12 cellular contexts compared by ENCODE assay signal in the genomic region with DNA sequence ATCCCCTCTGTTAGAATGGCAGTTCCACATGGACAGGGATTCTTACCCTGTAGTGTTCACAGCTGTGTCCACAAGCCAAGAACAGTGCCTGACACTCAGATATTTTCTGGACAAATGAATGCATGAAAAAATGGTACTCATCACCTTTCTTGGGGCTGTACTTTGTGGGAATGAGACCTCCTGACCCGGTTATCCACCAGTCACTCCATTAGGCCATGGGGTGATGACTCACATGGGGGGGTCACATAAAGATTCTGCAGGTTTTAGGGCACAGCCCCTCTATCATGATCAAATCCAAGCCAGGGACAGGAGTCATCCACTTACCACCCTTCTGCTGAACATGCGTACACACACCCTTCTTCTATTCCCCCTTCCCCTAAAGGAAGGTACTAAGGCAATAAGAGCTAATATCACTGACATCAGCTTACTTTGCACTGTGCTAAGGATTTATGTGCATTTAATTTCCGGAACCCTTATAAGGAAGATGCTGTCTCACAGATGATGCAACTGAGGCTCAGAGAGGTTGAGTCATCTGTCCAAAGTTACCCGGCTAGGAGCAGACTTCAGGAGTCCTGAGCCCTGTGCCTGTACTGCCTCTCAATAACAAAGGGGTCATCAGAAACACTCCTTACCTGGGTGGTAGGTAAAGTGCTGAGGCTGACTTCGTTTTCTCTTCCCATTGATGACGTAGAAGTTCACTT.
DNase-seq lines count a peak whose midpoint lies in the region; ATAC-seq, FAIRE-seq and TF ChIP-seq lines count a peak whose summit lies in the region.
"Had no signal": no experiment of that assay in that cellular context is flagged by ENCODE, and none has a peak within 500 bp of the region (broad histone marks: within the 10 kb centered on the region; RNA-seq: fewer than 3 reads in every experiment).

No MANE protein-coding gene starts in this region.

- ATAC-seq in esophagus mucosa (peak; percentile 92), GM18870 (IDR thresholded peaks at IDR 0.05; ENCODE audit: unreplicated experiment) (no peak)
- peak; percentile 39 for ATAC-seq in stimulated activated naive CD8-positive, alpha-beta T cell treated with anti-CD3 and anti-CD28 coated beads, Interleukin-15, amount 100 ng/mL, for 72 hours
- ATAC-seq: SK-N-SH treated with all-trans-retinoic acid at 6 μM for 48 hours had no signal

- DNase-seq in activated naive CD8-positive, alpha-beta T cell treated with anti-CD3 and anti-CD28 coated beads for 36 hours = no peak
- DNase-seq in RCC 7860 (ENCODE audit: low spot score) = peak; percentile 79
- no peak for DNase-seq in stimulated activated naive CD8-positive, alpha-beta T cell treated with anti-CD3 and anti-CD28 coated beads, Interleukin-15, amount 100 ng/mL, for 72 hours
- no peak for DNase-seq in NCI-H82 (lab: John Stamatoyannopoulos, UW)
- no peak for DNase-seq in D721Med (ENCODE audit: insufficient read length, low spot score)
- DNase-seq: CD4-positive, CD25-positive, alpha-beta regulatory T cell; NCI-H2171 had no signal

- H3K4me1 Mint-ChIP-seq in activated naive CD8-positive, alpha-beta T cell (ENCODE audit: low read depth) = peaks cover 23% of the 10 kb centered on the region
- H3K4me1 Mint-ChIP-seq in activated naive CD8-positive, alpha-beta T cell treated with anti-CD3 and anti-CD28 coated beads for 36 hours = peaks cover 29% of the 10 kb centered on the region
- peaks cover 75% of the 10 kb centered on the region for H3K4me1 Mint-ChIP-seq in stimulated activated naive CD8-positive, alpha-beta T cell treated with anti-CD3 and anti-CD28 coated beads, Interleukin-15, amount 100 ng/mL, for 72 hours

- no peaks in the 10 kb centered on the region for H3K27me3 Mint-ChIP-seq in activated naive CD8-positive, alpha-beta T cell
- no peaks in the 10 kb centered on the region for H3K27me3 Mint-ChIP-seq in activated naive CD8-positive, alpha-beta T cell treated with anti-CD3 and anti-CD28 coated beads for 36 hours
- no peaks in the 10 kb centered on the region for H3K27me3 Mint-ChIP-seq in stimulated activated naive CD8-positive, alpha-beta T cell treated with anti-CD3 and anti-CD28 coated beads, Interleukin-15, amount 100 ng/mL, for 72 hours
- H3K27me3 Mint-ChIP-seq: CD4-positive, CD25-positive, alpha-beta regulatory T cell had no signal

- FAIRE-seq in RCC 7860 (lab: Jason Lieb, UNC) (peak; percentile 58), D721Med (lab: Jason Lieb, UNC) (no peak)

- H3K9me3 Mint-ChIP-seq in activated naive CD8-positive, alpha-beta T cell (ENCODE audit: low read depth) = no peaks in the 10 kb centered on the region
- H3K9me3 Mint-ChIP-seq in activated naive CD8-positive, alpha-beta T cell treated with anti-CD3 and anti-CD28 coated beads for 36 hours = no peaks in the 10 kb centered on the region
- no peaks in the 10 kb centered on the region for H3K9me3 Mint-ChIP-seq in stimulated activated naive CD8-positive, alpha-beta T cell treated with anti-CD3 and anti-CD28 coated beads, Interleukin-15, amount 100 ng/mL, for 72 hours
- H3K9me3 Mint-ChIP-seq: CD4-positive, CD25-positive, alpha-beta regulatory T cell; mesothelial cell of epicardium had no signal

- peaks cover 19% of the 10 kb centered on the region for H3K36me3 Mint-ChIP-seq in activated naive CD8-positive, alpha-beta T cell
- H3K36me3 Mint-ChIP-seq in activated naive CD8-positive, alpha-beta T cell treated with anti-CD3 and anti-CD28 coated beads for 36 hours = peaks cover 37% of the 10 kb centered on the region

- H3K27ac Mint-ChIP-seq in activated naive CD8-positive, alpha-beta T cell = peak overlapping the region; percentile 29
- H3K27ac Mint-ChIP-seq in activated naive CD8-positive, alpha-beta T cell treated with anti-CD3 and anti-CD28 coated beads for 36 hours = no peak overlapping the region
- peak overlapping the region in 1 of 2 donors; percentile 46 for H3K27ac Mint-ChIP-seq in stimulated activated naive CD8-positive, alpha-beta T cell treated with anti-CD3 and anti-CD28 coated beads, Interleukin-15, amount 100 ng/mL, for 72 hours
- H3K27ac Mint-ChIP-seq: mesothelial cell of epicardium had no signal

- no peak for TF ChIP-seq CTCF in D721Med (IDR thresholded peaks at IDR 0.05; ENCODE audit: insufficient read depth, missing control alignments)

- no peak overlapping the region for H3K4me3 Mint-ChIP-seq in activated naive CD8-positive, alpha-beta T cell
- H3K4me3 Mint-ChIP-seq in activated naive CD8-positive, alpha-beta T cell treated with anti-CD3 and anti-CD28 coated beads for 36 hours = no peak overlapping the region
- H3K4me3 Mint-ChIP-seq in stimulated activated naive CD8-positive, alpha-beta T cell treated with anti-CD3 and anti-CD28 coated beads, Interleukin-15, amount 100 ng/mL, for 72 hours = no peak overlapping the region
- H3K4me3 Mint-ChIP-seq: CD4-positive, CD25-positive, alpha-beta regulatory T cell; mesothelial cell of epicardium had no signal
